29 cellular contexts compared by ENCODE assay signal in genomic region chr9:132418743-132419363, GRCh38. TPM values are rescaled to one million over a fixed set of nuclear protein-coding genes. Genes with fewer than 3 reads are reported as not detected.
"Had no signal": no experiment of that assay in that cellular context is flagged by ENCODE, and none has a peak within 500 bp of the region (broad histone marks: within the 10 kb centered on the region; RNA-seq: fewer than 3 reads in every experiment).

No MANE protein-coding gene starts in this region.

- ATAC-seq: activated CD8-positive, alpha-beta T cell treated with anti-CD3 and anti-CD28 coated beads, Interleukin-2, amount 10 ng/mL, durations not matched to agents 7 days and 5 days; activated naive CD8-positive, alpha-beta T cell treated with anti-CD3 and anti-CD28 coated beads, Interleukin-2, amount 50 U/mL, for 24 hours had no signal

- H3K4me3 ChIP-seq: PC-9 had no signal

- H3K4me2 ChIP-seq: KMS-11, PC-9 had no signal

- DNase-seq: activated CD4-positive, alpha-beta T cell treated with anti-CD3 and anti-CD28 coated beads, Interleukin-2, amount 10 ng/mL, durations not matched to agents 7 days and 5 days; activated CD4-positive, alpha-beta T cell treated with anti-CD3 and anti-CD28 coated beads, Interleukin-2, amount 50 U/mL, for 48 hours; activated CD8-positive, alpha-beta T cell treated with anti-CD3 and anti-CD28 coated beads, Interleukin-2, amount 10 ng/mL, durations not matched to agents 7 days and 5 days; activated naive CD4-positive, alpha-beta T cell treated with anti-CD3 and anti-CD28 coated beads, Interleukin-2, amount 10 ng/mL, durations not matched to agents 7 days and 5 days; activated naive CD8-positive, alpha-beta T cell treated with anti-CD3 and anti-CD28 coated beads, Interleukin-2, amount 50 U/mL, for 24 hours; activated T-cell treated with anti-CD3 and anti-CD28 coated beads, Interleukin-2, amount 50 U/mL, for 24 hours; anterior cingulate cortex; caudate nucleus; cerebellar nuclear complex; NCI-H1092 treated with DMSO at 0.1 percent for 48 hours; NCI-H146; NCI-H187; NCI-H2029 treated with DMSO at 0.1 percent for 48 hours; NCI-H2107; NCI-H2171; NCI-H510A; NCI-H526; PC-9; Right ventricle myocardium superior; SW 1271; T-helper 1 cell; T-helper 2 cell; T-helper 9 cell had no signal

- H2AFZ ChIP-seq: PC-9 had no signal

- H3K9ac ChIP-seq: KMS-11 had no signal

- H3K27ac ChIP-seq: KMS-11, PC-9 had no signal

- FAIRE-seq: bronchial epithelial cell, RCC 7860 had no signal

RNA-seq across cellular contexts. Expression of gene CFAP77, which starts 8.8 kb away (rescaled TPM):
- total RNA-seq: activated CD4-positive, alpha-beta T cell treated with anti-CD3 and anti-CD28 coated beads, Interleukin-2, amount 10 ng/mL, durations not matched to agents 7 days and 5 days; activated CD8-positive, alpha-beta T cell treated with anti-CD3 and anti-CD28 coated beads, Interleukin-2, amount 10 ng/mL, durations not matched to agents 7 days and 5 days; activated T-helper 2 cell treated with anti-CD3 and anti-CD28 coated beads, Interferon-gamma antibody, Interleukin-2, Interleukin-4, amounts not matched to agents 10 μg/mL and 5 μg/mL and 100 μg/mL, durations not matched to agents 14 hours and 24 hours and 36 hours; bronchial epithelial cell; M059J; OCI-LY7; PC-9 had no signal
